In genomic region chr2:240565267-240566202, GRCh38 we compare ENCODE assay signal across 1 cellular context.
TF ChIP-seq lines count a peak whose summit lies in the region.

No MANE protein-coding gene starts in this region.

TF ChIP-seq in HepG2, 621 proteins besides CTCF, POLR2A, EP300 and RAD21 (continued from another document and continues in another):
- TF ChIP-seq PRDM10 (CRISPR knock-in tag; IDR thresholded peaks at IDR 0.05; ENCODE audit: low read depth): peak; percentile 70; the same call in 1 of the 2 replicates
- peak; percentile 30; the same call in 1 of the 2 replicates for TF ChIP-seq SP4 (CRISPR knock-in tag; IDR thresholded peaks at IDR 0.05)
- peak; percentile 74 for TF ChIP-seq GABPB1 (CRISPR knock-in tag; IDR thresholded peaks at IDR 0.05)
- TF ChIP-seq AHR (CRISPR knock-in tag; IDR thresholded peaks at IDR 0.05): 0 out of 2 replicates have a peak, but pooled peaks have one; percentile 41
- TF ChIP-seq CSRNP1 (CRISPR knock-in tag; IDR thresholded peaks at IDR 0.05): 0 out of 2 replicates have a peak, but pooled peaks have one; percentile 18
- TF ChIP-seq THRA (CRISPR knock-in tag; IDR thresholded peaks at IDR 0.05; ENCODE audit: borderline replicate concordance): 0 out of 2 replicates have a peak, but pooled peaks have one; percentile 35
- no peak; the same call in 1 of the 2 replicates for TF ChIP-seq ZNF792 (CRISPR knock-in tag; IDR thresholded peaks at IDR 0.05)
- TF ChIP-seq AGO1 (IDR thresholded peaks at IDR 0.05; ENCODE audit: low read depth, low read length, poor library complexity, severe bottlenecking): peak; percentile 92
- TF ChIP-seq GATA4 (IDR thresholded peaks at IDR 0.05; ENCODE audit: borderline replicate concordance, low read depth): peak; percentile 10; the same call in 1 of the 2 replicates
- peak; percentile 14; the same call in 1 of the 2 replicates for TF ChIP-seq ZNF275 (CRISPR knock-in tag; IDR thresholded peaks at IDR 0.05; ENCODE audit: borderline replicate concordance)
- no peak for TF ChIP-seq SP1 (IDR thresholded peaks at IDR 0.05)
- peak; percentile 40; the same call in 1 of the 2 replicates for TF ChIP-seq SP1 (CRISPR knock-in tag; IDR thresholded peaks at IDR 0.05)
- peak; percentile 92 for TF ChIP-seq ATF3 (CRISPR knock-in tag; IDR thresholded peaks at IDR 0.05)
- peak; percentile 73 for TF ChIP-seq GATAD2A (CRISPR knock-in tag; IDR thresholded peaks at IDR 0.05)
- TF ChIP-seq SALL2 (CRISPR knock-in tag; IDR thresholded peaks at IDR 0.05): 0 out of 2 replicates have a peak, but pooled peaks have one; percentile 13
- peak; percentile 74 for TF ChIP-seq RBFOX2 (IDR thresholded peaks at IDR 0.05; ENCODE audit: low read depth, low read length)
- TF ChIP-seq ZNF781 (CRISPR knock-in tag; IDR thresholded peaks at IDR 0.05; ENCODE audit: borderline replicate concordance, not compliant biosample characterization): peak; percentile 85
- peak; percentile 61; the same call in 1 of the 2 replicates for TF ChIP-seq PHF20 (CRISPR knock-in tag; IDR thresholded peaks at IDR 0.05)
- 0 out of 2 replicates have a peak, but pooled peaks have one; percentile 16 for TF ChIP-seq MLX (CRISPR knock-in tag; IDR thresholded peaks at IDR 0.05)
- TF ChIP-seq RCOR2 (CRISPR knock-in tag; IDR thresholded peaks at IDR 0.05): no peak
- no peak for TF ChIP-seq ZNF580 (CRISPR knock-in tag; IDR thresholded peaks at IDR 0.05; ENCODE audit: borderline replicate concordance, low read depth)
- TF ChIP-seq PREB (CRISPR knock-in tag; IDR thresholded peaks at IDR 0.05): no peak
- TF ChIP-seq PHF8 (CRISPR knock-in tag; IDR thresholded peaks at IDR 0.05): peak; percentile 79
- TF ChIP-seq CHCHD3 (CRISPR knock-in tag; IDR thresholded peaks at IDR 0.05): no peak
- TF ChIP-seq ZNF772 (CRISPR knock-in tag; IDR thresholded peaks at IDR 0.05): peak; percentile 89
- 0 out of 2 replicates have a peak, but pooled peaks have one; percentile 35 for TF ChIP-seq ZBTB7A (CRISPR knock-in tag; IDR thresholded peaks at IDR 0.05)
- no peak for TF ChIP-seq TRAFD1 (CRISPR knock-in tag; IDR thresholded peaks at IDR 0.05; ENCODE audit: borderline replicate concordance)
- peak; percentile 48; the same call in 1 of the 2 replicates for TF ChIP-seq ZNF451 (CRISPR knock-in tag; IDR thresholded peaks at IDR 0.05)
- TF ChIP-seq ISL2 (CRISPR knock-in tag; IDR thresholded peaks at IDR 0.05): peak; percentile 15; the same call in 1 of the 2 replicates
- TF ChIP-seq DMAP1 (CRISPR knock-in tag; IDR thresholded peaks at IDR 0.05): peak; percentile 60; the same call in 1 of the 2 replicates
- TF ChIP-seq MYPOP (CRISPR knock-in tag; IDR thresholded peaks at IDR 0.05): peak; percentile 6; the same call in 1 of the 2 replicates
- no peak for TF ChIP-seq ZNF432 (CRISPR knock-in tag; IDR thresholded peaks at IDR 0.05; ENCODE audit: borderline replicate concordance)
- no peak for TF ChIP-seq BCL3 (CRISPR knock-in tag; IDR thresholded peaks at IDR 0.05)
- no peak for TF ChIP-seq ZBTB49 (CRISPR knock-in tag; IDR thresholded peaks at IDR 0.05; ENCODE audit: borderline replicate concordance)
- TF ChIP-seq PBX3 (CRISPR knock-in tag; IDR thresholded peaks at IDR 0.05; ENCODE audit: borderline replicate concordance): no peak
